In the genomic region with DNA sequence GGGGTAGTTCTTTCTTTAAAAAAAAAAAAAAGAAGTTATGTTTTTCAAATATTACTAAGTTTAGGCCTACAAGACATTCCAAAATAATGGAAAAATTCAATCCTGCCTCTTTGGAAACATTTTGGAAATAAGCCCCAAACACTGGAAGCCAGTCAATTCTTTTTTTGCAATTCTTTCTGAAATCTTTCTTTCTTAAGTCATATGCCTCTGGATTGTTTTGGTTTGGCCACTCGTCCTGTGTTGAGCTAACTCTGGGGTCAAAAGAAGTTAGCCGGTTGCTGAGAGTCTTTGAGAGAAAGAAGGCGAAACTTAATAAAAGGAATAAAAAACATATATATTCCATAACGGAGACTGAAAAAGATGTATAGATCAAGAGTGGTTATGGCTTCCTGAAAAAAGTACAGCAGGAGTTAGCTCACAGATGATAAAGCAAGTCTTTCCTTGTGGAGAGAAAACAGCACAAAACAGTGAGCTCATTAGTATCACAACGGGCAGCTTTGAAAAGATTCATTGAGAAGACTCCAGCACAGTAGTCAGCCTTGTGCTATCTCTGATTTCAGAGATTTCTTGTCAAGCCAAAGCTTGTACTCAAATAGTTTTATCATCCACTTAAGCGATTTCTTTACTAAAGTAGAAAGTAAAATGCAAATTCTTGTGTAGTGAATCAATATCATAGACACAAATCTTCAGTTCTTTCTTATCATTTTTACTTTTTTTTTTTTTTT, we compare ENCODE assay signal across 11 cellular contexts.
DNase-seq lines count a peak whose midpoint lies in the region; ATAC-seq and TF ChIP-seq lines count a peak whose summit lies in the region.
"Had no signal": no experiment of that assay in that cellular context is flagged by ENCODE, and none has a peak within 500 bp of the region (broad histone marks: within the 10 kb centered on the region; RNA-seq: fewer than 3 reads in every experiment).

No MANE protein-coding gene starts in this region.

- peak overlapping the region; percentile 88 for H3K27ac Mint-ChIP-seq in neural crest cell (ENCODE audit: unreplicated experiment)

- no peaks in the 10 kb centered on the region for H3K36me3 ChIP-seq in aorta (ENCODE audit: control insufficient read depth in 1 of 2, insufficient read depth in 2 of 2, low read length in 1 of 2)

- H3K27ac ChIP-seq in aorta (ENCODE audit: low read depth in 1 of 2, low read length in 2 of 2): no peak overlapping the region
- H3K27ac ChIP-seq: RWPE1 had no signal

- no peaks in the 10 kb centered on the region for H3K36me3 Mint-ChIP-seq in neural crest cell (ENCODE audit: low read depth)

- 5 to 23% methylated on average over 6 of the region's 6 CpGs for WGBS in aorta, 2 donors

- DNase-seq in astrocyte of the cerebellum (ENCODE audit: low read depth): peak; percentile 23
- DNase-seq in foreskin melanocyte: peak; percentile 68
- no peak for DNase-seq in neural crest cell (ENCODE audit: low read depth, low spot score)
- DNase-seq in aorta: no peak
- no peak for DNase-seq in GM10266 (ENCODE audit: extremely low spot score)
- no peak for DNase-seq in DMS79 treated with DMSO at 0.1 percent for 48 hours (lab: John Stamatoyannopoulos, UW)
- DNase-seq: activated naive CD4-positive, alpha-beta T cell treated with Interleukin-2 at 50 U/mL for 16 hours; Karpas-422; NCI-H345 had no signal

- H3K4me1 ChIP-seq in aorta (ENCODE audit: control insufficient read depth in 1 of 2, insufficient read depth in 2 of 2, low read length in 2 of 2): peaks cover 0 to 3% of the 10 kb centered on the region in 2 donors

- H3K9me3 ChIP-seq in aorta (ENCODE audit: control insufficient read depth, low read length): no peaks in the 10 kb centered on the region

- no peak overlapping the region for H3K4me3 ChIP-seq in astrocyte of the cerebellum (ENCODE audit: low read depth, low read length)
- H3K4me3 ChIP-seq in aorta (ENCODE audit: low read length in 2 of 2): no peak overlapping the region

- in situ Hi-C loops in astrocyte of the cerebellum (cut with HindIII; ENCODE audit: low sequenced_read_pairs): no loop called here

- intact Hi-C loops in aorta (cut with DNase I): no loop called here

- H3K27me3 Mint-ChIP-seq in neural crest cell (ENCODE audit: low read depth): no peaks in the 10 kb centered on the region

- peak overlapping the region; percentile 61 for H3K4me3 Mint-ChIP-seq in neural crest cell

- TF ChIP-seq CTCF in astrocyte of the cerebellum (IDR thresholded peaks at IDR 0.05; ENCODE audit: low read depth, low read length, missing control alignments): no peak
- no peak for TF ChIP-seq CTCF in neural crest cell (conservative IDR thresholded peaks at IDR 0.05)
- no peak for TF ChIP-seq CTCF in GM10266 (IDR thresholded peaks at IDR 0.05; ENCODE audit: control insufficient read depth, insufficient read depth, low read depth, missing control alignments)

- H3K4me1 Mint-ChIP-seq in neural crest cell: peaks cover 29% of the 10 kb centered on the region

- H3K27me3 ChIP-seq in aorta (ENCODE audit: control insufficient read depth in 1 of 2, insufficient read depth in 2 of 2, low read length in 1 of 2): no peaks in the 10 kb centered on the region

- no peaks in the 10 kb centered on the region for H3K9me3 Mint-ChIP-seq in neural crest cell

- ATAC-seq in aorta (ENCODE audit: low FRiP score) (peak; percentile 55), HG02610 (IDR thresholded peaks at IDR 0.05; ENCODE audit: unreplicated experiment) (no peak)

Comparison
In these comparisons a context has a peak if more than half of its experiments do, and no peak if none do; other contexts are left out.
1. DNase-seq: peak in astrocyte of the cerebellum (single experiment) and foreskin melanocyte (single experiment); none in neural crest cell (single experiment), aorta (0 of 2), GM10266 (single experiment) and DMS79 treated with DMSO at 0.1 percent for 48 hours (single experiment).